Comparison of ENCODE assay signal across 8 cellular contexts in the genomic region with DNA sequence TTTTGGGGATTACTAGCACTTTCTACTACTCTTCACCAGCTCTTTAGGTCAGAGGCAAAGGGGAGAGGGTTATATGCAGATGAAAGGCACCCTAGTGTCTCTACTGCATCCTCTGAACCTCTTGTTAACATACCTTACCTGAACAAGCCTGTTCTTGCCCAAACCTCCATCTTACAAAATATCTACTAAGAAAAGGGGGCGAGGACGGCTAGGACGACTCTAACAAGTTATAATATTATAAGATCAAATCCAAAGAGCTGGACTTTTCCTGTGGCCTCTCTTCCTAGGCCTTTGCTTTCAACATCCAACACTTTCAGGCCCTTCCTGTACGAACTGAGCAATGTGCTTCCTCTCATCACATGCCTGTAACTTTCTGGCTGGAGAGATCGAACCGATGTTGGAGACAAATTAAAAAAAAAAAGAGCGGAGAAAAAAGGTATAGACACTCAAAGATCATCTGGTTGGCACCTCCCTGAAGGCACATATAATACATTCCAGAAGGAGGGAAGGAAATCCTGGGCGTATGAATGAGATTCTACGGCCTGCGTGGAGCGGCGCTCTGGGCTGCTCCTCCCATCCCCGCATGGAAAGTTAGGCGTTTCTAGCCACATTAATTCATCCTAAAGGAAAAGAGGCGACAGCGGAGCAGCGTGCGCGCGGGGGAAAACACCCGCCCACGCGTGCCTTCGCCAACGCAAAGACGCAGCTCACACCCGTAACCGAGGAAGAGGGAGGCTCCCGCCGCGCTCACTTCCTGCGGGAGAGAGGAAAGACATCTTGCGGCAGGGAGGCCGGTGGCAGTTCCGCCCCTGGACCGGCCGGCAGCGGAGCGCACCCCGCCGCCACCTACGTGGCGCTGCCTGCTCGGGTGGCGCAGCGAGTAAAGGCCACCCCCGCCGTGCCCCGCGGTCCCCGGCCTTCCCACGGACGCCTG. TPM values are rescaled to one million over a fixed set of nuclear protein-coding genes. Genes with fewer than 3 reads are reported as not detected.
A peak's percentile ranks its signal among the peaks of the same experiment; 100 is the strongest.
DNase-seq lines count a peak whose midpoint lies in the region; ATAC-seq, FAIRE-seq and TF ChIP-seq lines count a peak whose summit lies in the region.

No MANE protein-coding gene starts in this region.

- peak overlapping the region; percentile 12; the same call in 1 of the 2 replicates for H2AFZ ChIP-seq in GM23338

- H3K9me3 ChIP-seq in NT2/D1 (ENCODE audit: insufficient read depth, low read length) = no peaks in the 10 kb centered on the region

- peak; percentile 35 for ATAC-seq in GM23338
- ATAC-seq in activated naive CD8-positive, alpha-beta T cell treated with anti-CD3 and anti-CD28 coated beads, Interleukin-2, amount 10 ng/mL, durations not matched to agents 7 days and 5 days (ENCODE audit: low read depth) = peak; percentile 66

- H3K4me3 Mint-ChIP-seq in GM23338 (peak overlapping the region; percentile 84), glutamatergic neuron (ENCODE audit: unreplicated experiment) (peak overlapping the region; percentile 97), neural crest cell (peak overlapping the region; percentile 96)
- peak overlapping the region; percentile 91 for H3K4me3 Mint-ChIP-seq in activated naive CD8-positive, alpha-beta T cell treated with anti-CD3 and anti-CD28 coated beads, Interleukin-2, amount 10 ng/mL, durations not matched to agents 7 days and 5 days

- peak; percentile 48 for DNase-seq in GM23338 (ENCODE audit: low spot score)
- DNase-seq in NT2/D1 (ENCODE audit: low read depth, low spot score) = no peak
- DNase-seq in activated naive CD8-positive, alpha-beta T cell treated with anti-CD3 and anti-CD28 coated beads, Interleukin-2, amount 10 ng/mL, durations not matched to agents 7 days and 5 days = peak; percentile 57
- DNase-seq in glutamatergic neuron = peak; percentile 70
- DNase-seq in neural crest cell (ENCODE audit: low read depth, low spot score) = peak; percentile 46
- DNase-seq in NCI-H526 treated with DMSO at 0.1 percent for 48 hours (lab: John Stamatoyannopoulos, UW) = no peak
- no peak for DNase-seq in GM19239 (ENCODE audit: insufficient read length, low spot score)

- H3K36me3 ChIP-seq in GM23338 (ENCODE audit: insufficient read depth) = no peaks in the 10 kb centered on the region
- H3K36me3 ChIP-seq in NT2/D1 (ENCODE audit: insufficient read depth, insufficient read length, low read length) = peaks cover 3% of the 10 kb centered on the region

- H3K4me1 ChIP-seq in GM23338 (ENCODE audit: insufficient read depth) (peaks cover 35% of the 10 kb centered on the region), NT2/D1 (ENCODE audit: insufficient read depth, insufficient read length) (no peaks in the 10 kb centered on the region)

- H3K4me3 ChIP-seq in GM23338 (peak overlapping the region; percentile 74), NT2/D1 (ENCODE audit: insufficient read length, low read depth) (peak overlapping the region; percentile 73)

- H3K9me3 Mint-ChIP-seq in GM23338 (no peaks in the 10 kb centered on the region; the same call in 2 of the 3 replicates), glutamatergic neuron (ENCODE audit: unreplicated experiment) (peaks cover 7% of the 10 kb centered on the region), neural crest cell (no peaks in the 10 kb centered on the region)
- H3K9me3 Mint-ChIP-seq in activated naive CD8-positive, alpha-beta T cell treated with anti-CD3 and anti-CD28 coated beads, Interleukin-2, amount 10 ng/mL, durations not matched to agents 7 days and 5 days = no peaks in the 10 kb centered on the region

- POLR2A ChIA-PET in activated naive CD8-positive, alpha-beta T cell treated with anti-CD3 and anti-CD28 coated beads, Interleukin-2, amount 10 ng/mL, durations not matched to agents 7 days and 5 days (lab: Charles Lee) = no interaction called here

- H3K9me2 ChIP-seq in GM23338 (ENCODE audit: insufficient read depth) = no peaks in the 10 kb centered on the region; the same call in 1 of the 2 replicates

- peak overlapping the region; percentile 76 for H3K4me2 ChIP-seq in GM23338

- no peak for TF ChIP-seq CTCF in GM23338 (conservative IDR thresholded peaks at IDR 0.05; ENCODE audit: low read depth in 2 of 2)
- no peak for TF ChIP-seq CTCF in glutamatergic neuron (IDR thresholded peaks at IDR 0.05; ENCODE audit: partially characterized antibody, unreplicated experiment)
- no peak for TF ChIP-seq CTCF in neural crest cell (conservative IDR thresholded peaks at IDR 0.05)

- H3K27ac ChIP-seq in GM23338 (ENCODE audit: low read depth) = peak overlapping the region; percentile 53; the same call in 1 of the 2 replicates
- peak overlapping the region; percentile 61 for H3K27ac ChIP-seq in temporal lobe (ENCODE audit: low read depth, low read length)

- H3F3A ChIP-seq in GM23338 (replicated peaks; ENCODE audit: low read depth) = no peaks in the 10 kb centered on the region

- H3K36me3 Mint-ChIP-seq in GM23338 (ENCODE audit: low read depth) (peaks cover 8% of the 10 kb centered on the region; the same call in 1 of the 3 replicates), glutamatergic neuron (ENCODE audit: unreplicated experiment) (no peaks in the 10 kb centered on the region), neural crest cell (ENCODE audit: low read depth) (no peaks in the 10 kb centered on the region)
- no peaks in the 10 kb centered on the region for H3K36me3 Mint-ChIP-seq in activated naive CD8-positive, alpha-beta T cell treated with anti-CD3 and anti-CD28 coated beads, Interleukin-2, amount 10 ng/mL, durations not matched to agents 7 days and 5 days

- H4K20me1 ChIP-seq in GM23338 (replicated peaks; ENCODE audit: insufficient read depth) = no peaks in the 10 kb centered on the region

- H3K27me3 ChIP-seq in GM23338 (ENCODE audit: insufficient read depth) (no peaks in the 10 kb centered on the region), NT2/D1 (ENCODE audit: insufficient read depth, insufficient read length) (no peaks in the 10 kb centered on the region)

- peak overlapping the region; percentile 98 for H3K27ac Mint-ChIP-seq in GM23338
- H3K27ac Mint-ChIP-seq in activated naive CD8-positive, alpha-beta T cell treated with anti-CD3 and anti-CD28 coated beads, Interleukin-2, amount 10 ng/mL, durations not matched to agents 7 days and 5 days = peak overlapping the region; percentile 58
- H3K27ac Mint-ChIP-seq in glutamatergic neuron (ENCODE audit: unreplicated experiment) = peak overlapping the region; percentile 91
- H3K27ac Mint-ChIP-seq in neural crest cell (ENCODE audit: unreplicated experiment) = peak overlapping the region; percentile 92

- no peak for FAIRE-seq in GM19239 (lab: Jason Lieb, UNC)

- peaks cover 44% of the 10 kb centered on the region for H3K79me2 ChIP-seq in GM23338 (replicated peaks; ENCODE audit: insufficient read depth)

- peak overlapping the region; percentile 92 for H3K9ac ChIP-seq in NT2/D1 (ENCODE audit: insufficient read length, low read depth)

- peaks cover 9% of the 10 kb centered on the region for H3K27me3 Mint-ChIP-seq in GM23338 (ENCODE audit: insufficient read depth, low read depth, poor library complexity)
- H3K27me3 Mint-ChIP-seq in activated naive CD8-positive, alpha-beta T cell treated with anti-CD3 and anti-CD28 coated beads, Interleukin-2, amount 10 ng/mL, durations not matched to agents 7 days and 5 days = peaks cover 5% of the 10 kb centered on the region
- peaks cover 4% of the 10 kb centered on the region for H3K27me3 Mint-ChIP-seq in glutamatergic neuron (ENCODE audit: unreplicated experiment)
- H3K27me3 Mint-ChIP-seq in neural crest cell (ENCODE audit: low read depth) = no peaks in the 10 kb centered on the region

- H3K4me1 Mint-ChIP-seq in GM23338 = peaks cover 47% of the 10 kb centered on the region
- peaks cover 11% of the 10 kb centered on the region for H3K4me1 Mint-ChIP-seq in activated naive CD8-positive, alpha-beta T cell treated with anti-CD3 and anti-CD28 coated beads, Interleukin-2, amount 10 ng/mL, durations not matched to agents 7 days and 5 days
- H3K4me1 Mint-ChIP-seq in glutamatergic neuron (ENCODE audit: low read depth, unreplicated experiment) = peaks cover 7% of the 10 kb centered on the region
- peaks cover 36% of the 10 kb centered on the region for H3K4me1 Mint-ChIP-seq in neural crest cell

TF ChIP-seq in GM23338, 12 proteins besides CTCF, POLR2A, EP300 and RAD21:
- TF ChIP-seq EZH2 (IDR thresholded peaks at IDR 0.05; ENCODE audit: low read depth, unreplicated experiment) (no peak), POLR2AphosphoS5 (IDR thresholded peaks at IDR 0.05; ENCODE audit: low read depth) (peak; percentile 24)
- TF ChIP-seq, protein P1, sequence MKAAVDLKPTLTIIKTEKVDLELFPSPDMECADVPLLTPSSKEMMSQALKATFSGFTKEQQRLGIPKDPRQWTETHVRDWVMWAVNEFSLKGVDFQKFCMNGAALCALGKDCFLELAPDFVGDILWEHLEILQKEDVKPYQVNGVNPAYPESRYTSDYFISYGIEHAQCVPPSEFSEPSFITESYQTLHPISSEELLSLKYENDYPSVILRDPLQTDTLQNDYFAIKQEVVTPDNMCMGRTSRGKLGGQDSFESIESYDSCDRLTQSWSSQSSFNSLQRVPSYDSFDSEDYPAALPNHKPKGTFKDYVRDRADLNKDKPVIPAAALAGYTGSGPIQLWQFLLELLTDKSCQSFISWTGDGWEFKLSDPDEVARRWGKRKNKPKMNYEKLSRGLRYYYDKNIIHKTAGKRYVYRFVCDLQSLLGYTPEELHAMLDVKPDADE (IDR thresholded peaks at IDR 0.05) = peak; percentile 43; the same call in 1 of the 2 replicates

RNA-seq across cellular contexts. Expression of gene PRDM5, which starts 0.8 kb away (rescaled TPM):
- total RNA-seq in GM23338 (2014; rRNA removed; shearing (Covaris generic)) = 31.8 and 40.4 TPM in 2 replicates
- 10.3 and 11.2 TPM in 2 replicates for polyA plus RNA-seq in GM23338 (2016; fragmentation: Nextera tagmentation; extraction: Ambion mirVana)
- under 1 TPM; 0.26 to 0.58 TPM for total RNA-seq in activated naive CD8-positive, alpha-beta T cell treated with anti-CD3 and anti-CD28 coated beads, Interleukin-2, amount 10 ng/mL, durations not matched to agents 7 days and 5 days
- total RNA-seq in glutamatergic neuron (ENCODE audit: unreplicated experiment) (16.6 TPM), neural crest cell (18.1 and 21.9 TPM in 2 replicates), temporal lobe (11.8 TPM)

Comparison
In these comparisons a context has a peak if more than half of its experiments do, and no peak if none do; other contexts are left out.
1. DNase-seq: peak in GM23338 (single experiment), activated naive CD8-positive, alpha-beta T cell treated with anti-CD3 and anti-CD28 coated beads, Interleukin-2, amount 10 ng/mL, durations not matched to agents 7 days and 5 days (single experiment), glutamatergic neuron (single experiment) and neural crest cell (single experiment); none in NT2/D1 (single experiment), NCI-H526 treated with DMSO at 0.1 percent for 48 hours (single experiment) and GM19239 (single experiment).
2. Peak in every context shown above with its lines, with median percentiles within 50 percentile points of each other: H3K27ac Mint-ChIP-seq and H3K4me3 Mint-ChIP-seq.